ENCODE assay signal across 23 cellular contexts in genomic region chr6:2229742-2230141, GRCh38.
"Had no signal": no experiment of that assay in that cellular context is flagged by ENCODE, and none has a peak within 500 bp of the region (broad histone marks: within the 10 kb centered on the region; RNA-seq: fewer than 3 reads in every experiment).

No MANE protein-coding gene starts in this region.

- DNase-seq: activated CD4-positive, alpha-beta T cell treated with anti-CD3 and anti-CD28 coated beads for 4 hours; activated CD4-positive, alpha-beta T cell treated with anti-CD3 and anti-CD28 coated beads, Interleukin-2, amount 50 U/mL, for 4 hours; activated effector memory CD4-positive, alpha-beta T cell treated with anti-CD3 and anti-CD28 coated beads, Interleukin-2, amount 50 U/mL, for 16 hours; activated naive CD4-positive, alpha-beta T cell treated with anti-CD3 and anti-CD28 coated beads for 36 hours; activated naive CD8-positive, alpha-beta T cell treated with anti-CD3 and anti-CD28 coated beads, Interleukin-2, amount 10 ng/mL, durations not matched to agents 7 days and 5 days; activated T-cell treated with anti-CD3 and anti-CD28 coated beads for 4 hours; activated T-cell treated with anti-CD3 and anti-CD28 coated beads, Interleukin-2, amount 50 U/mL, for 72 hours; cortex of kidney; effector memory CD8-positive, alpha-beta T cell; foreskin fibroblast; hippocampal formation; left ventricle myocardium inferior; stimulated activated CD4-positive, alpha-beta T cell treated with anti-CD3 and anti-CD28 coated beads, Interleukin-12 subunit alpha, Interleukin-12 subunit beta, amount 100 ng/mL, for 4 hours; stimulated activated CD4-positive, alpha-beta T cell treated with anti-CD3 and anti-CD28 coated beads, Interleukin-4, amount 100 ng/mL, for 24 hours; stimulated activated naive CD8-positive, alpha-beta T cell treated with anti-CD3 and anti-CD28 coated beads, Interleukin-15, amount 100 ng/mL, for 72 hours; substantia nigra; T-helper 1 cell; upper lobe of left lung had no signal

- H3K4me1 Mint-ChIP-seq: brain, nephron had no signal

- H3K4me3 Mint-ChIP-seq: activated naive CD4-positive, alpha-beta T cell treated with anti-CD3 and anti-CD28 coated beads for 36 hours; activated naive CD8-positive, alpha-beta T cell treated with anti-CD3 and anti-CD28 coated beads, Interleukin-2, amount 10 ng/mL, durations not matched to agents 7 days and 5 days; activated T-cell treated with anti-CD3 and anti-CD28 coated beads, Interleukin-2, amount 50 U/mL, for 72 hours; brain; effector memory CD8-positive, alpha-beta T cell; nephron; stimulated activated effector memory CD8-positive, alpha-beta T cell treated with anti-CD3 and anti-CD28 coated beads, Interleukin-12 subunit alpha, Interleukin-12 subunit beta, amount 100 ng/mL, for 72 hours; stimulated activated naive CD8-positive, alpha-beta T cell treated with anti-CD3 and anti-CD28 coated beads, Interleukin-15, amount 100 ng/mL, for 72 hours; T-helper 2 cell treated with Interferon-gamma antibody and Interleukin-4, amounts not matched to agents 5 μg/mL and 100 μg/mL, for 36 hours had no signal

- H3K9me3 Mint-ChIP-seq: activated naive CD4-positive, alpha-beta T cell treated with anti-CD3 and anti-CD28 coated beads for 36 hours; activated naive CD8-positive, alpha-beta T cell treated with anti-CD3 and anti-CD28 coated beads, Interleukin-2, amount 10 ng/mL, durations not matched to agents 7 days and 5 days; activated T-cell treated with anti-CD3 and anti-CD28 coated beads, Interleukin-2, amount 50 U/mL, for 72 hours; brain; effector memory CD8-positive, alpha-beta T cell; nephron; stimulated activated effector memory CD8-positive, alpha-beta T cell treated with anti-CD3 and anti-CD28 coated beads, Interleukin-12 subunit alpha, Interleukin-12 subunit beta, amount 100 ng/mL, for 72 hours; stimulated activated naive CD8-positive, alpha-beta T cell treated with anti-CD3 and anti-CD28 coated beads, Interleukin-15, amount 100 ng/mL, for 72 hours; T-helper 2 cell treated with Interferon-gamma antibody and Interleukin-4, amounts not matched to agents 5 μg/mL and 100 μg/mL, for 36 hours had no signal

- ATAC-seq: activated T-cell treated with anti-CD3 and anti-CD28 coated beads, Interleukin-2, amount 50 U/mL, for 72 hours; effector memory CD8-positive, alpha-beta T cell; sciatic nerve; stimulated activated effector memory CD8-positive, alpha-beta T cell treated with anti-CD3 and anti-CD28 coated beads, Interleukin-12 subunit alpha, Interleukin-12 subunit beta, amount 100 ng/mL, for 72 hours; stimulated activated naive CD8-positive, alpha-beta T cell treated with anti-CD3 and anti-CD28 coated beads, Interleukin-15, amount 100 ng/mL, for 72 hours had no signal

- H3K27me3 Mint-ChIP-seq: activated naive CD8-positive, alpha-beta T cell treated with anti-CD3 and anti-CD28 coated beads, Interleukin-2, amount 10 ng/mL, durations not matched to agents 7 days and 5 days; effector memory CD8-positive, alpha-beta T cell; stimulated activated naive CD8-positive, alpha-beta T cell treated with anti-CD3 and anti-CD28 coated beads, Interleukin-15, amount 100 ng/mL, for 72 hours had no signal

- H3K27ac Mint-ChIP-seq: activated naive CD4-positive, alpha-beta T cell treated with anti-CD3 and anti-CD28 coated beads for 36 hours; activated naive CD8-positive, alpha-beta T cell treated with anti-CD3 and anti-CD28 coated beads, Interleukin-2, amount 10 ng/mL, durations not matched to agents 7 days and 5 days; brain; effector memory CD8-positive, alpha-beta T cell; nephron; stimulated activated effector memory CD8-positive, alpha-beta T cell treated with anti-CD3 and anti-CD28 coated beads, Interleukin-12 subunit alpha, Interleukin-12 subunit beta, amount 100 ng/mL, for 72 hours; stimulated activated naive CD8-positive, alpha-beta T cell treated with anti-CD3 and anti-CD28 coated beads, Interleukin-15, amount 100 ng/mL, for 72 hours; T-helper 2 cell treated with Interferon-gamma antibody and Interleukin-4, amounts not matched to agents 5 μg/mL and 100 μg/mL, for 36 hours had no signal

- H3K36me3 Mint-ChIP-seq: brain; stimulated activated effector memory CD8-positive, alpha-beta T cell treated with anti-CD3 and anti-CD28 coated beads, Interleukin-12 subunit alpha, Interleukin-12 subunit beta, amount 100 ng/mL, for 72 hours had no signal
